ENCODE assay signal across 27 cellular contexts in the genomic region with DNA sequence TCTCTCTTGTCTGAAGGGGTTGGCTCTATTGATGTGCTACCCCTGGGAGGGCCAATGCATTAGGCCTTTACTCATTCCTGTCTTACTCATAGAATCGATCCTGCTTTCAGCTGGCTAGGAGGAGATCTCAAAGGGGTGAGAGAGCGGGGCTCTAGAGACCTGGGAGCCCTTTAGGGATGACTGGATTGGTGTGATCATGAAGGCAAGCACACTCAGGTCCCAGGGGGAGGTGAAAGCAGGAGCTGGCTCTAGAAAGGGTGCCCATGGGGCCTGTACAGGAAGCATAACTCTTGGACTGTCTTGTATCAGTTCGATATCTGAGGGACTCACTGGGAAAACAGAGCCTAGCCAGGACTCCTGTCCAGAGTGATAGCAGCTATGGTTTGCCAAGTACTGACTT. TPM values are rescaled to one million over a fixed set of nuclear protein-coding genes. Genes with fewer than 3 reads are reported as not detected.
DNase-seq lines count a peak whose midpoint lies in the region; ATAC-seq, FAIRE-seq and TF ChIP-seq lines count a peak whose summit lies in the region.
"Had no signal": no experiment of that assay in that cellular context is flagged by ENCODE, and none has a peak within 500 bp of the region (broad histone marks: within the 10 kb centered on the region; RNA-seq: fewer than 3 reads in every experiment).

No MANE protein-coding gene starts in this region.

- H3K4me3 Mint-ChIP-seq in CD8-positive, alpha-beta memory T cell = no peak overlapping the region
- H3K4me3 Mint-ChIP-seq in stimulated activated naive B cell treated with anti-CD40 and anti-IgM and Interleukin-4, amounts not matched to agents 10 μg/mL and 1 μg/mL and 100 μg/mL, for 72 hours = no peak overlapping the region
- H3K4me3 Mint-ChIP-seq in T-helper 2 cell treated with Interferon-gamma antibody and Interleukin-4, amounts not matched to agents 5 μg/mL and 100 μg/mL, for 36 hours = no peak overlapping the region

- no peak overlapping the region for H3K27ac Mint-ChIP-seq in activated naive CD4-positive, alpha-beta T cell treated with anti-CD3 and anti-CD28 coated beads, Interleukin-2, amount 50 U/mL, for 72 hours
- H3K27ac Mint-ChIP-seq in CD8-positive, alpha-beta memory T cell = peak overlapping the region in 6 of 8 donors; percentile 6 to 86 (median 32)
- peak overlapping the region; percentile 38 for H3K27ac Mint-ChIP-seq in stimulated activated naive B cell treated with anti-CD40 and anti-IgM and Interleukin-4, amounts not matched to agents 10 μg/mL and 1 μg/mL and 100 μg/mL, for 72 hours
- no peak overlapping the region for H3K27ac Mint-ChIP-seq in T-helper 2 cell treated with Interferon-gamma antibody and Interleukin-4, amounts not matched to agents 5 μg/mL and 100 μg/mL, for 36 hours

- CTCF ChIA-PET in CD8-positive, alpha-beta memory T cell (lab: Charles Lee) = no interaction called here

- DNase-seq in activated naive CD4-positive, alpha-beta T cell treated with anti-CD3 and anti-CD28 coated beads, Interleukin-2, amount 50 U/mL, for 72 hours (ENCODE audit: low spot score in 2 of 2) = no peak
- no peak for DNase-seq in activated naive CD4-positive, alpha-beta T cell (lab: John Stamatoyannopoulos, UW)
- DNase-seq in CD8-positive, alpha-beta memory T cell = no peak
- DNase-seq in fibroblast of mammary gland (ENCODE audit: low read depth) (peak; percentile 38), frontal cortex (ENCODE audit: low spot score in 2 of 2) (no peak), putamen (ENCODE audit: low spot score) (no peak)
- no peak for DNase-seq in stimulated activated naive B cell treated with anti-CD40 and anti-IgM and Interleukin-4, amounts not matched to agents 10 μg/mL and 1 μg/mL and 100 μg/mL, for 72 hours
- no peak for DNase-seq in T-helper 2 cell treated with Interferon-gamma antibody and Interleukin-4, amounts not matched to agents 5 μg/mL and 100 μg/mL, for 36 hours (ENCODE audit: low spot score)
- DNase-seq: amygdala; dermis blood vessel endothelial cell; heart left ventricle; left colon; mesendoderm; naive B cell; NCI-H1105; NCI-H2029; NCI-H345; NK-92 treated with Interleukin-12 subunit alpha and Interleukin-12 subunit beta, amount 100 ng/mL, for 24 hours; SK-N-SH had no signal

- H3K36me3 Mint-ChIP-seq in activated naive CD4-positive, alpha-beta T cell treated with anti-CD3 and anti-CD28 coated beads, Interleukin-2, amount 50 U/mL, for 72 hours = peaks cover 15 to 46% of the 10 kb centered on the region in 2 donors
- H3K36me3 Mint-ChIP-seq in CD8-positive, alpha-beta memory T cell = peaks cover 15 to 50% (median 18%) of the 10 kb centered on the region in 3 donors
- H3K36me3 Mint-ChIP-seq in stimulated activated naive B cell treated with anti-CD40 and anti-IgM and Interleukin-4, amounts not matched to agents 10 μg/mL and 1 μg/mL and 100 μg/mL, for 72 hours = peaks cover 17 to 33% of the 10 kb centered on the region in 2 donors
- H3K36me3 Mint-ChIP-seq in T-helper 2 cell treated with Interferon-gamma antibody and Interleukin-4, amounts not matched to agents 5 μg/mL and 100 μg/mL, for 36 hours (ENCODE audit: low read depth) = peaks cover 66% of the 10 kb centered on the region

- no peak overlapping the region for H3K4me3 ChIP-seq in CD8-positive, alpha-beta memory T cell (ENCODE audit: low read length)
- no peak overlapping the region for H3K4me3 ChIP-seq in fibroblast of mammary gland (ENCODE audit: control insufficient read depth, low read depth, low read length)
- H3K4me3 ChIP-seq: cardiac muscle cell, heart left ventricle, Peyer's patch had no signal

- no peaks in the 10 kb centered on the region for H3K27me3 ChIP-seq in CD8-positive, alpha-beta memory T cell (ENCODE audit: insufficient read depth, low read length, poor library complexity, severe bottlenecking)
- H3K27me3 ChIP-seq: cardiac muscle cell, heart left ventricle, Peyer's patch had no signal

- POLR2A ChIA-PET in CD8-positive, alpha-beta memory T cell (lab: Charles Lee) = no interaction called here

- peaks cover 7 to 19% of the 10 kb centered on the region in 2 donors for H3K9me3 Mint-ChIP-seq in activated naive CD4-positive, alpha-beta T cell treated with anti-CD3 and anti-CD28 coated beads, Interleukin-2, amount 50 U/mL, for 72 hours
- H3K9me3 Mint-ChIP-seq in CD8-positive, alpha-beta memory T cell = peaks cover 0 to 16% (median 7%) of the 10 kb centered on the region in 5 donors
- H3K9me3 Mint-ChIP-seq in stimulated activated naive B cell treated with anti-CD40 and anti-IgM and Interleukin-4, amounts not matched to agents 10 μg/mL and 1 μg/mL and 100 μg/mL, for 72 hours = peaks cover 13 to 14% of the 10 kb centered on the region in 2 donors
- H3K9me3 Mint-ChIP-seq in T-helper 2 cell treated with Interferon-gamma antibody and Interleukin-4, amounts not matched to agents 5 μg/mL and 100 μg/mL, for 36 hours = peaks cover 35% of the 10 kb centered on the region

- no peak for FAIRE-seq in frontal cortex (lab: Jason Lieb, UNC)
- FAIRE-seq: endothelial cell of umbilical vein, G401.6, H54, HepG2 had no signal

- H3K4me1 Mint-ChIP-seq in CD8-positive, alpha-beta memory T cell = peaks cover 71 to 87% (median 85%) of the 10 kb centered on the region in 3 donors
- H3K4me1 Mint-ChIP-seq in stimulated activated naive B cell treated with anti-CD40 and anti-IgM and Interleukin-4, amounts not matched to agents 10 μg/mL and 1 μg/mL and 100 μg/mL, for 72 hours = peaks cover 16 to 19% of the 10 kb centered on the region in 2 donors
- peaks cover 29% of the 10 kb centered on the region for H3K4me1 Mint-ChIP-seq in T-helper 2 cell treated with Interferon-gamma antibody and Interleukin-4, amounts not matched to agents 5 μg/mL and 100 μg/mL, for 36 hours (ENCODE audit: low read depth)

- no peak for TF ChIP-seq CTCF in fibroblast of mammary gland (conservative IDR thresholded peaks at IDR 0.05; ENCODE audit: control insufficient read depth, insufficient read depth, low read depth, low read length)

- H3K27ac ChIP-seq in CD8-positive, alpha-beta memory T cell (ENCODE audit: low read depth, low read length) = no peak overlapping the region
- H3K27ac ChIP-seq: cardiac muscle cell, HL-60, parathyroid adenoma had no signal

- peaks cover 10% of the 10 kb centered on the region for H3K9me3 ChIP-seq in CD8-positive, alpha-beta memory T cell (ENCODE audit: low read length)
- H3K9me3 ChIP-seq: heart left ventricle, SK-N-SH had no signal

- H3K36me3 ChIP-seq in CD8-positive, alpha-beta memory T cell (ENCODE audit: insufficient read depth, low read length) = peaks cover 6% of the 10 kb centered on the region
- H3K36me3 ChIP-seq: cardiac muscle cell, Peyer's patch had no signal

- H3K27me3 Mint-ChIP-seq in CD8-positive, alpha-beta memory T cell = no peaks in the 10 kb centered on the region
- no peaks in the 10 kb centered on the region for H3K27me3 Mint-ChIP-seq in stimulated activated naive B cell treated with anti-CD40 and anti-IgM and Interleukin-4, amounts not matched to agents 10 μg/mL and 1 μg/mL and 100 μg/mL, for 72 hours
- H3K27me3 Mint-ChIP-seq in T-helper 2 cell treated with Interferon-gamma antibody and Interleukin-4, amounts not matched to agents 5 μg/mL and 100 μg/mL, for 36 hours (ENCODE audit: low read depth) = no peaks in the 10 kb centered on the region
- H3K27me3 Mint-ChIP-seq: naive B cell had no signal

- peaks cover 35% of the 10 kb centered on the region for H3K4me1 ChIP-seq in CD8-positive, alpha-beta memory T cell (ENCODE audit: insufficient read depth, low read length)
- H3K4me1 ChIP-seq: Peyer's patch had no signal

- ATAC-seq in activated naive CD4-positive, alpha-beta T cell treated with anti-CD3 and anti-CD28 coated beads, Interleukin-2, amount 50 U/mL, for 72 hours = peak; percentile 50 to 53
- peak in 1 of 2 donors; percentile 66 for ATAC-seq in stimulated activated naive B cell treated with anti-CD40 and anti-IgM and Interleukin-4, amounts not matched to agents 10 μg/mL and 1 μg/mL and 100 μg/mL, for 72 hours (replicated peaks)
- ATAC-seq: HepG2, left colon had no signal

RNA-seq across cellular contexts. Expression of a gene that starts 47.8 kb away (rescaled TPM):
- 10 to 100 TPM; 46.6 to 48.1 TPM for total RNA-seq in activated naive CD4-positive, alpha-beta T cell treated with anti-CD3 and anti-CD28 coated beads, Interleukin-2, amount 50 U/mL, for 72 hours
- 10 to 100 TPM; 41.0 to 46.9 TPM for total RNA-seq in CD8-positive, alpha-beta memory T cell
- 61.4 TPM for polyA plus RNA-seq in CD8-positive, alpha-beta memory T cell
- total RNA-seq in frontal cortex = 73.0 TPM

Comparison
In these comparisons a context has a peak if more than half of its experiments do, and no peak if none do; other contexts are left out.
1. H3K27ac Mint-ChIP-seq: peak in CD8-positive, alpha-beta memory T cell (6 of 8) and stimulated activated naive B cell treated with anti-CD40 and anti-IgM and Interleukin-4, amounts not matched to agents 10 μg/mL and 1 μg/mL and 100 μg/mL, for 72 hours (single experiment); none in activated naive CD4-positive, alpha-beta T cell treated with anti-CD3 and anti-CD28 coated beads, Interleukin-2, amount 50 U/mL, for 72 hours (0 of 2) and T-helper 2 cell treated with Interferon-gamma antibody and Interleukin-4, amounts not matched to agents 5 μg/mL and 100 μg/mL, for 36 hours (single experiment).